ENCODE assay signal across 1 cellular context in genomic region chr12:65930114-65930828, GRCh38.
TF ChIP-seq lines count a peak whose summit lies in the region.

No MANE protein-coding gene starts in this region.

TF ChIP-seq in GM23338, 12 proteins besides CTCF, POLR2A, EP300 and RAD21 (continued from another document):
- no peak for TF ChIP-seq ETS1 (IDR thresholded peaks at IDR 0.05)
- no peak for TF ChIP-seq REST (IDR thresholded peaks at IDR 0.05; ENCODE audit: unreplicated experiment)
- TF ChIP-seq JUNB (IDR thresholded peaks at IDR 0.05; ENCODE audit: unreplicated experiment): no peak
- TF ChIP-seq STAT1 (IDR thresholded peaks at IDR 0.05; ENCODE audit: unreplicated experiment): no peak
- no peak for TF ChIP-seq NANOG (IDR thresholded peaks at IDR 0.05; ENCODE audit: borderline replicate concordance)
- TF ChIP-seq ZNF114 (CRISPR knock-in tag; IDR thresholded peaks at IDR 0.05): no peak
- no peak for TF ChIP-seq POLR2AphosphoS5 (IDR thresholded peaks at IDR 0.05; ENCODE audit: low read depth)
- no peak for TF ChIP-seq ZNF331 (CRISPR knock-in tag; IDR thresholded peaks at IDR 0.05; ENCODE audit: low read depth)
- TF ChIP-seq ZNF462 (CRISPR knock-in tag; IDR thresholded peaks at IDR 0.05): no peak
- TF ChIP-seq EZH2phosphoT487 (IDR thresholded peaks at IDR 0.05; ENCODE audit: unreplicated experiment): no peak
